7 cellular contexts compared by ENCODE assay signal in genomic region chr9:127976498-127976897, GRCh38. TPM values are rescaled to one million over a fixed set of nuclear protein-coding genes. Genes with fewer than 3 reads are reported as not detected.
DNase-seq lines count a peak whose midpoint lies in the region; ATAC-seq and TF ChIP-seq lines count a peak whose summit lies in the region.

No MANE protein-coding gene starts in this region.

- DNase-seq in NCI-H526 (lab: John Stamatoyannopoulos, UW) (peak; percentile 72 to 73), coronary artery (ENCODE audit: low spot score) (no peak), sigmoid colon (no peak), OCI-M1 (lab: John Stamatoyannopoulos, UW) (no peak), NOMO-1 treated with DMSO at 0.1 percent for 48 hours (lab: John Stamatoyannopoulos, UW; ENCODE audit: unreplicated experiment) (no peak)

- H3K4me1 ChIP-seq in KMS-11 (ENCODE audit: low read depth, poor library complexity, severe bottlenecking), result peaks cover 72% of the 10 kb centered on the region
- H3K4me1 ChIP-seq in sigmoid colon, result peaks cover 0 to 87% (median 80%) of the 10 kb centered on the region in 4 donors

- WGBS in sigmoid colon, 2 donors, result 9 to 50% methylated on average over 6 of the region's 6 CpGs

- no peak overlapping the region for H2AFZ ChIP-seq in KMS-11 (ENCODE audit: low read depth)

- H3K27me3 ChIP-seq in KMS-11 (ENCODE audit: insufficient read depth, low read depth), result no peaks in the 10 kb centered on the region
- H3K27me3 ChIP-seq in sigmoid colon, result no peaks in the 10 kb centered on the region

- H3K36me3 ChIP-seq in KMS-11 (ENCODE audit: insufficient read depth) (no peaks in the 10 kb centered on the region), sigmoid colon (no peaks in the 10 kb centered on the region)

- no peak overlapping the region for H3K27ac ChIP-seq in KMS-11
- H3K27ac ChIP-seq in coronary artery, result peak overlapping the region in 1 of 2 donors; percentile 96
- H3K27ac ChIP-seq in sigmoid colon, result peak overlapping the region; percentile 94 to 99 (median 96)

- TF ChIP-seq EP300 in sigmoid colon (IDR thresholded peaks at IDR 0.05), result no peak

- no peak overlapping the region for H3K9ac ChIP-seq in KMS-11

- H3K4me3 ChIP-seq in KMS-11 (IDR thresholded peaks at IDR 0.05; ENCODE audit: insufficient read depth, low read depth, low read length), result no peak overlapping the region
- peak overlapping the region; percentile 98 for H3K4me3 ChIP-seq in coronary artery
- peak overlapping the region in 3 of 4 donors; percentile 70 to 96 (median 96) for H3K4me3 ChIP-seq in sigmoid colon

- TF ChIP-seq POLR2A in sigmoid colon (IDR thresholded peaks at IDR 0.05), result no peak

- no peak for ATAC-seq in GM19035 (IDR thresholded peaks at IDR 0.05; ENCODE audit: unreplicated experiment)

- H3K4me2 ChIP-seq in KMS-11, result peak overlapping the region; percentile 98; the same call in 1 of the 2 replicates

- no peak for TF ChIP-seq CTCF in KMS-11 (conservative IDR thresholded peaks at IDR 0.05; ENCODE audit: low read depth, low read length)
- TF ChIP-seq CTCF in coronary artery (IDR thresholded peaks at IDR 0.05), result no peak
- TF ChIP-seq CTCF in sigmoid colon (IDR thresholded peaks at IDR 0.05), result no peak

- H4K20me1 ChIP-seq in KMS-11 (ENCODE audit: insufficient read depth), result no peaks in the 10 kb centered on the region

- H3K79me2 ChIP-seq in KMS-11 (ENCODE audit: insufficient read depth, low read depth), result peaks cover 83% of the 10 kb centered on the region

- no peaks in the 10 kb centered on the region for H3K9me3 ChIP-seq in sigmoid colon

- intact Hi-C loops in sigmoid colon (cut with DNase I), result no loop called here

RNA-seq across cellular contexts. Expression of gene EEIG1, which starts 4.3 kb away (rescaled TPM):
- 10 to 100 TPM; 10.9 to 32.7 (median 19.2) TPM for total RNA-seq in sigmoid colon
- 10 to 100 TPM; 69.1 to 92.0 (median 77.0) TPM for polyA plus RNA-seq in sigmoid colon

RNA-seq across cellular contexts. Expression of gene DPM2, which starts 38.8 kb away (rescaled TPM):
- total RNA-seq in sigmoid colon, result 10 to 100 TPM in 2 of 4 donors, 1 to 10 TPM in 2; 6.0 to 11.9 (median 9.7) TPM
- polyA plus RNA-seq in sigmoid colon, result 10 to 100 TPM; 17.3 to 41.9 (median 24.6) TPM

RNA-seq across cellular contexts. Expression of gene PIP5KL1, which starts 45.9 kb away (rescaled TPM):
- total RNA-seq in sigmoid colon, result 1 to 10 TPM in 3 of 4 donors, under 1 TPM in 1; 0.16 to 4.2 (median 2.6) TPM
- 1 to 10 TPM in 1 of 3 donors, under 1 TPM in 1, not detected in 1; 0.70 to 1.8 TPM for polyA plus RNA-seq in sigmoid colon

RNA-seq across cellular contexts. Expression of gene ST6GALNAC4, which starts 59.7 kb away (rescaled TPM):
- 10 to 100 TPM; 22.8 to 27.7 (median 25.5) TPM for total RNA-seq in sigmoid colon
- polyA plus RNA-seq in sigmoid colon, result 10 to 100 TPM; 25.2 to 51.1 (median 37.7) TPM

Comparison
In these comparisons a context has a peak if more than half of its experiments do, and no peak if none do; other contexts are left out.
1. DNase-seq: peak in NCI-H526 (2 of 2); none in coronary artery (single experiment), sigmoid colon (single experiment), OCI-M1 (single experiment) and NOMO-1 treated with DMSO at 0.1 percent for 48 hours (single experiment).